Comparison of ENCODE assay signal across 12 cellular contexts in genomic region chr12:95169368-95169767, GRCh38. TPM values are rescaled to one million over a fixed set of nuclear protein-coding genes. Genes with fewer than 3 reads are reported as not detected.
DNase-seq lines count a peak whose midpoint lies in the region; ATAC-seq, FAIRE-seq and TF ChIP-seq lines count a peak whose summit lies in the region.
"Had no signal": no experiment of that assay in that cellular context is flagged by ENCODE, and none has a peak within 500 bp of the region (broad histone marks: within the 10 kb centered on the region; RNA-seq: fewer than 3 reads in every experiment).

No MANE protein-coding gene starts in this region.

- no peak overlapping the region for H2AK5ac ChIP-seq in mesenchymal stem cell (ENCODE audit: low read length, severe bottlenecking)

- H3K18ac ChIP-seq in mesenchymal stem cell (ENCODE audit: low read depth in 1 of 2, low read length in 2 of 2), result no peak overlapping the region

- no peak overlapping the region for H3K4me2 ChIP-seq in mesenchymal stem cell (ENCODE audit: low read length, poor library complexity, severe bottlenecking)

- no peak overlapping the region for H3K27ac Mint-ChIP-seq in natural killer cell

- H3K4me3 Mint-ChIP-seq in natural killer cell, result no peak overlapping the region
- H3K4me3 Mint-ChIP-seq: central memory CD8-positive, alpha-beta T cell had no signal

- H2BK12ac ChIP-seq in mesenchymal stem cell (ENCODE audit: low read length in 2 of 2), result no peak overlapping the region

- H3K27me3 ChIP-seq in mesenchymal stem cell (ENCODE audit: control insufficient read depth in 1 of 2, insufficient read depth in 1 of 2, low read length in 2 of 2), result no peaks in the 10 kb centered on the region

- DNase-seq in AG09309 (ENCODE audit: low read depth) (peak; percentile 40), LHCN-M2 (ENCODE audit: low read depth) (peak; percentile 77), choroid plexus epithelial cell (ENCODE audit: low read depth) (peak; percentile 87), mesenchymal stem cell (peak; percentile 85), natural killer cell (no peak), kidney (no peak), DMS153 (lab: John Stamatoyannopoulos, UW) (no peak)
- DNase-seq: activated CD4-positive, alpha-beta T cell treated with anti-CD3 and anti-CD28 coated beads, Interleukin-2, amount 50 U/mL, for 48 hours; NCI-H82; stimulated activated CD8-positive, alpha-beta memory T cell treated with anti-CD3 and anti-CD28 coated beads, Interleukin-4, amount 100 ng/mL, for 48 hours had no signal

- H3K36me3 Mint-ChIP-seq in natural killer cell, result no peaks in the 10 kb centered on the region

- H3K9ac ChIP-seq in mesenchymal stem cell (ENCODE audit: low read length) (no peak overlapping the region), kidney (ENCODE audit: low read length in 2 of 2) (no peak overlapping the region)

- H3K4me3 ChIP-seq in AG09309 (ENCODE audit: control insufficient read depth, low read depth, low read length) (no peak overlapping the region), choroid plexus epithelial cell (ENCODE audit: low read depth, low read length) (no peak overlapping the region), mesenchymal stem cell (ENCODE audit: insufficient read depth in 1 of 2, low read depth in 1 of 2, low read length in 2 of 2) (no peak overlapping the region), kidney (ENCODE audit: low read length in 2 of 2) (no peak overlapping the region)

- no peaks in the 10 kb centered on the region for H3K4me1 Mint-ChIP-seq in natural killer cell
- H3K4me1 Mint-ChIP-seq: central memory CD8-positive, alpha-beta T cell had no signal

- peaks cover 10% of the 10 kb centered on the region for H3K79me1 ChIP-seq in mesenchymal stem cell (replicated peaks; ENCODE audit: low read length, poor library complexity, severe bottlenecking)

- H3K23ac ChIP-seq in mesenchymal stem cell (ENCODE audit: low read length in 2 of 2), result no peak overlapping the region

- intact Hi-C loops in natural killer cell (cut with micrococcal nuclease) (no loop called here), kidney (cut with DNase I) (no loop called here)

- H2BK5ac ChIP-seq in mesenchymal stem cell (ENCODE audit: low read depth, low read length, poor library complexity, severe bottlenecking), result no peak overlapping the region

- H3K4ac ChIP-seq in mesenchymal stem cell (ENCODE audit: low read depth in 1 of 2, low read length in 2 of 2), result no peak overlapping the region

- no peak overlapping the region for H4K8ac ChIP-seq in mesenchymal stem cell (ENCODE audit: low read length)

- H3K4me1 ChIP-seq in mesenchymal stem cell (ENCODE audit: control insufficient read depth, insufficient read depth, low read depth, low read length) (peaks cover 12% of the 10 kb centered on the region), kidney (ENCODE audit: control insufficient read depth in 1 of 2, insufficient read depth in 1 of 2, low read depth in 1 of 2, low read length in 2 of 2) (peaks cover 6 to 10% of the 10 kb centered on the region in 2 donors)

- no peaks in the 10 kb centered on the region for H3K9me3 ChIP-seq in mesenchymal stem cell (ENCODE audit: control insufficient read depth, low read length)
- no peaks in the 10 kb centered on the region for H3K9me3 ChIP-seq in kidney (ENCODE audit: control insufficient read depth in 1 of 2, low read length in 2 of 2)

- no peak overlapping the region for H4K91ac ChIP-seq in mesenchymal stem cell (ENCODE audit: low read length)

- WGBS in mesenchymal stem cell, result 0% methylated on average over 3 of the region's 4 CpGs

- no peak overlapping the region for H2BK15ac ChIP-seq in mesenchymal stem cell (ENCODE audit: low read depth, poor library complexity, severe bottlenecking)

- no peaks in the 10 kb centered on the region for H3K9me3 Mint-ChIP-seq in natural killer cell
- H3K9me3 Mint-ChIP-seq: central memory CD8-positive, alpha-beta T cell had no signal

- no peak for FAIRE-seq in kidney (lab: Jason Lieb, UNC)

- H3K36me3 ChIP-seq in mesenchymal stem cell (ENCODE audit: control insufficient read depth in 1 of 2, insufficient read depth in 2 of 2, low read depth in 1 of 2, low read length in 2 of 2) (peaks cover 0 to 10% of the 10 kb centered on the region in 2 experiments), kidney (ENCODE audit: control insufficient read depth in 1 of 2, insufficient read depth in 2 of 2, low read length in 2 of 2) (no peaks in the 10 kb centered on the region)

- no peaks in the 10 kb centered on the region for H3K27me3 Mint-ChIP-seq in natural killer cell (ENCODE audit: low read depth in 2 of 2)
- H3K27me3 Mint-ChIP-seq: central memory CD8-positive, alpha-beta T cell had no signal

- no peak overlapping the region for H3K14ac ChIP-seq in mesenchymal stem cell (ENCODE audit: low read length in 2 of 2)

- peak overlapping the region; percentile 88 for H3K27ac ChIP-seq in mesenchymal stem cell (ENCODE audit: low read length, poor library complexity, severe bottlenecking)
- no peak overlapping the region for H3K27ac ChIP-seq in kidney (ENCODE audit: low read depth in 2 of 2, low read length in 2 of 2)

- no peak for ATAC-seq in natural killer cell
- no peak for ATAC-seq in HG02763 (IDR thresholded peaks at IDR 0.05; ENCODE audit: unreplicated experiment)

- no peak overlapping the region for H2BK120ac ChIP-seq in mesenchymal stem cell (ENCODE audit: low read depth, low read length)

- TF ChIP-seq CTCF in AG09309 (IDR thresholded peaks at IDR 0.05; ENCODE audit: control insufficient read depth, insufficient read depth, low read depth, low read length, missing control alignments), result no peak
- TF ChIP-seq CTCF in choroid plexus epithelial cell (conservative IDR thresholded peaks at IDR 0.05; ENCODE audit: low read depth, low read length), result no peak
- no peak for TF ChIP-seq CTCF in natural killer cell (IDR thresholded peaks at IDR 0.05)
- no peak for TF ChIP-seq CTCF in kidney (IDR thresholded peaks at IDR 0.05; ENCODE audit: borderline replicate concordance, extremely low read depth, insufficient read depth)

- no peak overlapping the region for H2AFZ ChIP-seq in mesenchymal stem cell (ENCODE audit: low read depth, low read length)

RNA-seq across cellular contexts. Expression of gene FGD6, which starts 47.9 kb away (rescaled TPM):
- total RNA-seq in LHCN-M2 (2014; rRNA removed) (0.51 and 0.92 TPM in 2 replicates), natural killer cell (1 to 10 TPM; 1.5 to 1.9 (median 1.9) TPM), kidney (19.8 TPM)
- 0.43 TPM for polyA plus RNA-seq in LHCN-M2 (2012)
- polyA plus RNA-seq in mesenchymal stem cell (2013, experiment 1 of 2), result 3.5 TPM
- polyA plus RNA-seq in mesenchymal stem cell (2013, experiment 2 of 2), result 3.6 TPM
- polyA plus RNA-seq in kidney (ENCODE audit: insufficient read depth, low read depth, low replicate concordance), result 1.2 TPM

RNA-seq across cellular contexts. Expression of gene VEZT, which starts 48.2 kb away (rescaled TPM):
- total RNA-seq in LHCN-M2 (2014; rRNA removed) (26.2 and 33.2 TPM in 2 replicates), natural killer cell (10 to 100 TPM; 32.7 to 37.0 (median 35.1) TPM), kidney (69.0 TPM)
- 15.5 TPM for polyA plus RNA-seq in LHCN-M2 (2012)
- 67.5 TPM for polyA plus RNA-seq in mesenchymal stem cell (2013, experiment 1 of 2)
- 66.4 TPM for polyA plus RNA-seq in mesenchymal stem cell (2013, experiment 2 of 2)
- polyA plus RNA-seq in kidney (ENCODE audit: insufficient read depth, low read depth, low replicate concordance), result 24.8 TPM

Comparison
In these comparisons a context has a peak if more than half of its experiments do, and no peak if none do; other contexts are left out.
1. DNase-seq: peak in AG09309 (single experiment), LHCN-M2 (single experiment), choroid plexus epithelial cell (single experiment) and mesenchymal stem cell (single experiment); none in natural killer cell (single experiment), kidney (single experiment) and DMS153 (single experiment).